8 cellular contexts compared by ENCODE assay signal in the genomic region with DNA sequence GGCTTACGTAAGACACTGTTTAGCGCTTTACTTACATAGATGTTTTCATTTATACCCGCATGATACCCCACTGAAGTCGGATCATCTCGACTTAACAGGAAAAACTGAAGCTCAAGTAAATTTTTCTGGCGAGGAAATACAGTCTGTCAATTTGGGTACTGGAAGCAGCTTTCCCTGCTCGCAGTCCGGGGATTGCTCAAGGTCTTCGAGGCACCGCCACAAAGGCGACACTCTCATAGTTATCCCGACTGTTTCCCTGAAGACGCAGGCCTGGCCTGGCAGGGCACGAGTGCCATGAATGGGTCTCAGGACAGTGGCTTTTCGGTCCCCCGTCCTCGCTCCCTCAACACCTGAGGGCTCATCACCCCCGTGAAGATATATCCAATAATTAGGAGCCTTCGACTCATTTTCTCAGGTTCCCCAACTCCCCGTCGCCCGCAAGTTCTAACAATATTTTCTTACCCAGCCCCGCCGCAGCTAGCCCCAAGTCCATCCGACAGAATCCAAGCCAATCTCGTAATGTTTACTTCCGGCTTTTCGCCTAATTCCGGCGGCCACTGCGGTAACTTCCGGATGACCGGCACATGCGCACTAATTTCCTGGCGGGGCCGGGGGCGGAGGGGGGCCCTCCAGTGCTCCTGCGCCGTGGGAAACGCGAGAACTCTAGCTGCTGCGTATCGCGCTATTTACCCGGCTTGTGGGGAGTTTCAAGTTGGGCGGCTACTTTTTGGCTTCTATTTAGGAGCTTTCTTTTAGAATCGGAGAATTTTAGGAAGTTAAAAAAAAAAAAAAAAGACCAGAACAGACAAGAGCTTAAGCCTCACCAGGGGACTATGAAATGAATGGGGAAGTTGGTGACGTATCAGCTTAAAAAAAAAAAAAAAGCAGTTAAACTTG. TPM values are rescaled to one million over a fixed set of nuclear protein-coding genes. Genes with fewer than 3 reads are reported as not detected.
DNase-seq lines count a peak whose midpoint lies in the region; ATAC-seq and TF ChIP-seq lines count a peak whose summit lies in the region.

A gene (minus strand): TSS at position 521 of the 897 bp plus-strand sequence. CDS start 3,787 bp downstream, outside the sequence.

- peaks cover 9 to 22% of the 10 kb centered on the region in 2 experiments for H3K36me3 ChIP-seq in SK-N-SH (replicated peaks in 1 of 2; ENCODE audit: control insufficient read depth in 1 of 2, insufficient read depth in 2 of 2, low read length in 1 of 2)

- H3K4me3 ChIP-seq in SK-N-SH (ENCODE audit: low read depth in 2 of 2, low read length in 1 of 2), result peak within 1 kb of the TSS; percentile 76 to 100

- H4K20me1 ChIP-seq in SK-N-SH (ENCODE audit: insufficient read depth), result no peaks in the 10 kb centered on the region

- no peak for TF ChIP-seq RAD21 in SK-N-SH (IDR thresholded peaks at IDR 0.05; ENCODE audit: low read length)

- peak within 1 kb of the TSS; percentile 90 for H3K9ac ChIP-seq in SK-N-SH

- CTCF ChIA-PET in SK-N-SH (lab: Yijun Ruan, JAX), result interaction anchor here (0.6 to 13.8 kb wide), 6 partner anchors 9 to 593 kb away, joined by 3 to 177 read pairs (median 4); no protein-coding TSS in a partner anchor

- peak; percentile 65 for ATAC-seq in HG02571 (IDR thresholded peaks at IDR 0.05; ENCODE audit: unreplicated experiment)

- peaks cover 62% of the 10 kb centered on the region for H3K79me2 ChIP-seq in SK-N-SH (ENCODE audit: insufficient read depth)

- POLR2A ChIA-PET in SK-N-SH (lab: Yijun Ruan, JAX), result interaction anchor here (0.6 to 1.5 kb wide), 3 partner anchors 13 to 451 kb away, joined by 4 read pairs; no protein-coding TSS in a partner anchor

- no peak for TF ChIP-seq EP300 in SK-N-SH (IDR thresholded peaks at IDR 0.05; ENCODE audit: borderline replicate concordance in 1 of 2, low read depth in 1 of 2, low read length in 1 of 2)

- H3K9me2 ChIP-seq in SK-N-SH, result no peaks in the 10 kb centered on the region

- H2AFZ ChIP-seq in SK-N-SH (ENCODE audit: low read depth), result peak within 1 kb of the TSS; percentile 81

- no peaks in the 10 kb centered on the region for H3K27me3 ChIP-seq in SK-N-SH (ENCODE audit: insufficient read depth)

- H3K27ac ChIP-seq in SK-N-SH (ENCODE audit: low read depth in 2 of 2, low read length in 1 of 2) (peak within 1 kb of the TSS; percentile 91), temporal lobe (ENCODE audit: low read depth, low read length) (peak within 1 kb of the TSS; percentile 85)

- H3K4me1 ChIP-seq in SK-N-SH (ENCODE audit: control insufficient read depth in 1 of 2, insufficient read depth in 2 of 2, low read depth in 1 of 2, low read length in 1 of 2), result peaks cover 1 to 25% of the 10 kb centered on the region in 2 experiments; a peak in 3 of 4 replicates

- DNase-seq in GM04504 (ENCODE audit: low read depth) (peak; percentile 92), NCI-H1048 (lab: John Stamatoyannopoulos, UW) (peak; percentile 74), SK-N-SH (peak; percentile 89), globus pallidus (ENCODE audit: low spot score) (peak; percentile 89), occipital lobe (lab: John Stamatoyannopoulos, UW) (peak; percentile 81)
- peak; percentile 94 for DNase-seq in activated naive CD4-positive, alpha-beta T cell treated with anti-CD3 and anti-CD28 coated beads, Interleukin-2, amount 50 U/mL, for 16 hours

- peak within 1 kb of the TSS; percentile 72 for H3K4me2 ChIP-seq in SK-N-SH

- peaks cover 12% of the 10 kb centered on the region for H3F3A ChIP-seq in SK-N-SH (replicated peaks; ENCODE audit: insufficient read depth)

- WGBS in SK-N-SH (ENCODE audit: low lambda C conversion rate), result 1% methylated on average over 48 of the region's 48 CpGs

- TF ChIP-seq CTCF in SK-N-SH (IDR thresholded peaks at IDR 0.05), result no peak

- no peaks in the 10 kb centered on the region for H3K9me3 ChIP-seq in SK-N-SH

TF ChIP-seq in SK-N-SH, 30 proteins besides CTCF, POLR2A, EP300 and RAD21 (continues in another document):
- TF ChIP-seq, protein P1, sequence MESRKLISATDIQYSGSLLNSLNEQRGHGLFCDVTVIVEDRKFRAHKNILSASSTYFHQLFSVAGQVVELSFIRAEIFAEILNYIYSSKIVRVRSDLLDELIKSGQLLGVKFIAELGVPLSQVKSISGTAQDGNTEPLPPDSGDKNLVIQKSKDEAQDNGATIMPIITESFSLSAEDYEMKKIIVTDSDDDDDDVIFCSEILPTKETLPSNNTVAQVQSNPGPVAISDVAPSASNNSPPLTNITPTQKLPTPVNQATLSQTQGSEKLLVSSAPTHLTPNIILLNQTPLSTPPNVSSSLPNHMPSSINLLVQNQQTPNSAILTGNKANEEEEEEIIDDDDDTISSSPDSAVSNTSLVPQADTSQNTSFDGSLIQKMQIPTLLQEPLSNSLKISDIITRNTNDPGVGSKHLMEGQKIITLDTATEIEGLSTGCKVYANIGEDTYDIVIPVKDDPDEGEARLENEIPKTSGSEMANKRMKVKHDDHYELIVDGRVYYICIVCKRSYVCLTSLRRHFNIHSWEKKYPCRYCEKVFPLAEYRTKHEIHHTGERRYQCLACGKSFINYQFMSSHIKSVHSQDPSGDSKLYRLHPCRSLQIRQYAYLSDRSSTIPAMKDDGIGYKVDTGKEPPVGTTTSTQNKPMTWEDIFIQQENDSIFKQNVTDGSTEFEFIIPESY (IDR thresholded peaks at IDR 0.05; ENCODE audit: borderline replicate concordance, low read depth), result peak; percentile 96
- TF ChIP-seq MEF2A (IDR thresholded peaks at IDR 0.05; ENCODE audit: borderline replicate concordance, low read depth) (no peak), MXI1 (IDR thresholded peaks at IDR 0.05; ENCODE audit: low read depth, low read length) (peak; percentile 86), NFIC (IDR thresholded peaks at IDR 0.05; ENCODE audit: borderline replicate concordance) (peak; percentile 7; the same call in 1 of the 2 replicates), POLR2AphosphoS5 (IDR thresholded peaks at IDR 0.05; ENCODE audit: low read depth, low read length) (peak; percentile 79), ELF1 (IDR thresholded peaks at IDR 0.05) (peak; percentile 91), SIN3A (IDR thresholded peaks at IDR 0.05; ENCODE audit: borderline replicate concordance, low read depth, low read length) (peak; percentile 72; the same call in 1 of the 2 replicates), FOSL2 (IDR thresholded peaks at IDR 0.05; ENCODE audit: borderline replicate concordance, low read depth) (no peak), TAF1 (IDR thresholded peaks at IDR 0.05; ENCODE audit: borderline replicate concordance, low read depth, low read length) (peak; percentile 88), CHD2 (IDR thresholded peaks at IDR 0.05; ENCODE audit: low read length, partially characterized antibody) (peak; percentile 99), JUND (IDR thresholded peaks at IDR 0.05) (no peak), NRF1 (IDR thresholded peaks at IDR 0.05; ENCODE audit: low read depth, low read length) (peak; percentile 89), RCOR1 (IDR thresholded peaks at IDR 0.05; ENCODE audit: low read length) (no peak; the same call in 1 of the 2 replicates), SMC3 (IDR thresholded peaks at IDR 0.05; ENCODE audit: low read depth, low read length) (no peak), TCF12 (IDR thresholded peaks at IDR 0.05) (no peak), FOXM1 (IDR thresholded peaks at IDR 0.05; ENCODE audit: low read depth) (no peak), RFX5 (IDR thresholded peaks at IDR 0.05; ENCODE audit: low read length) (no peak), GABPA (IDR thresholded peaks at IDR 0.05; ENCODE audit: low read depth) (peak; percentile 90), EZH2phosphoT487 (IDR thresholded peaks at IDR 0.05; ENCODE audit: borderline replicate concordance, low read depth) (no peak), FOXJ3 (CRISPR knock-in tag; IDR thresholded peaks at IDR 0.05) (0 out of 2 replicates have a peak, but pooled peaks have one; percentile 8)
- TF ChIP-seq, protein P2, sequence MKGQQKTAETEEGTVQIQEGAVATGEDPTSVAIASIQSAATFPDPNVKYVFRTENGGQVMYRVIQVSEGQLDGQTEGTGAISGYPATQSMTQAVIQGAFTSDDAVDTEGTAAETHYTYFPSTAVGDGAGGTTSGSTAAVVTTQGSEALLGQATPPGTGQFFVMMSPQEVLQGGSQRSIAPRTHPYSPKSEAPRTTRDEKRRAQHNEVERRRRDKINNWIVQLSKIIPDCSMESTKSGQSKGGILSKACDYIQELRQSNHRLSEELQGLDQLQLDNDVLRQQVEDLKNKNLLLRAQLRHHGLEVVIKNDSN (IDR thresholded peaks at IDR 0.05; ENCODE audit: borderline replicate concordance, low read depth), result no peak
- TF ChIP-seq, protein P3, sequence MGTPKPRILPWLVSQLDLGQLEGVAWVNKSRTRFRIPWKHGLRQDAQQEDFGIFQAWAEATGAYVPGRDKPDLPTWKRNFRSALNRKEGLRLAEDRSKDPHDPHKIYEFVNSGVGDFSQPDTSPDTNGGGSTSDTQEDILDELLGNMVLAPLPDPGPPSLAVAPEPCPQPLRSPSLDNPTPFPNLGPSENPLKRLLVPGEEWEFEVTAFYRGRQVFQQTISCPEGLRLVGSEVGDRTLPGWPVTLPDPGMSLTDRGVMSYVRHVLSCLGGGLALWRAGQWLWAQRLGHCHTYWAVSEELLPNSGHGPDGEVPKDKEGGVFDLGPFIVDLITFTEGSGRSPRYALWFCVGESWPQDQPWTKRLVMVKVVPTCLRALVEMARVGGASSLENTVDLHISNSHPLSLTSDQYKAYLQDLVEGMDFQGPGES (IDR thresholded peaks at IDR 0.05; ENCODE audit: low read depth, low read length), result no peak
- TF ChIP-seq, protein P4, sequence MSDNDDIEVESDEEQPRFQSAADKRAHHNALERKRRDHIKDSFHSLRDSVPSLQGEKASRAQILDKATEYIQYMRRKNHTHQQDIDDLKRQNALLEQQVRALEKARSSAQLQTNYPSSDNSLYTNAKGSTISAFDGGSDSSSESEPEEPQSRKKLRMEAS (IDR thresholded peaks at IDR 0.05; ENCODE audit: low read depth), result peak; percentile 46; the same call in 1 of the 2 replicates

RNA-seq across cellular contexts. Expression of the gene that starts here (rescaled TPM):
- polyA plus RNA-seq in SK-N-SH (2012; rRNA removed), result 22.3 and 28.3 TPM in 2 replicates
- polyA plus RNA-seq in SK-N-SH (2012; cell fraction: cytosol; rRNA removed), result 38.0 and 59.3 TPM in 2 replicates
- polyA plus RNA-seq in SK-N-SH (2012; cell fraction: nucleus; rRNA removed), result 9.5 and 24.0 TPM in 2 replicates
- total RNA-seq in occipital lobe (46.3 TPM), temporal lobe (56.5 TPM)

Comparison
In these comparisons a context has a peak if more than half of its experiments do, and no peak if none do; other contexts are left out.
1. Peak in every context shown above with its lines: DNase-seq, ATAC-seq, H3K4me3 ChIP-seq and H3K27ac ChIP-seq.